In the genomic region with DNA sequence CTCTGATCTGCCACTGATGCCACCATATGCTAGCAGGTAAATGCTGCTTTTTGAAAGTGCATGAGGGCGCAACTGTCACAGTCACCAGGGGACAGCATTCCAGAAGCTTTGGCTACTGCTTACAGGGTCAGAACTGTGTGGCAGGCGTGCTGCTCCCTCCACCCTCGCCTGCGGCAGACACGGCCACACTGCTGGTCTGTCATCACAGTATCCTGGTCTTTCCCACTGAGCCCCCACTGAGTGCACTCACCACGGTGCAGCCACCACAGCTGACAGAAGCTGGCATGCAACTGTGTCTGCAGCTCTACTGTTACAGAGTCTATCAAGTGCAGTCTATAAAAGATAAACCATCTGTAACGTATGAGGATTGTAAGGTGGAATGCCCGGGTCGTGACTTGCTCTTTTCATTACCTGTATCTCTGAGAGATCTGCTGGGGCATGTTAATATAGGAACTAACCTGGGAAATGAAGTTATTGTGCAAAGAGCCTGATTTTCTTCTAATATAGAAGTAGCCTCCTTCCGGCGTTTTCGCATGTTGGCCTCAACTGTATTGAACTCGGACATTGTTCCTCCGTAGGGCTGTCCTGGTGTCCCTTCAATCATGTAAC, we compare ENCODE assay signal across 30 cellular contexts.
"Had no signal": no experiment of that assay in that cellular context is flagged by ENCODE, and none has a peak within 500 bp of the region (broad histone marks: within the 10 kb centered on the region; RNA-seq: fewer than 3 reads in every experiment).

No MANE protein-coding gene starts in this region.

- H3K9me3 ChIP-seq: breast epithelium, esophagus squamous epithelium, lower lobe of right lung, mucosa of descending colon, stomach, tibial artery had no signal

- DNase-seq: activated CD4-positive, alpha-beta memory T cell treated with anti-CD3 and anti-CD28 coated beads for 36 hours; activated CD4-positive, alpha-beta T cell treated with anti-CD3 and anti-CD28 coated beads, Interleukin-2, amount 10 ng/mL, durations not matched to agents 24 days and 14 days; activated CD8-positive, alpha-beta memory T cell treated with anti-CD3 and anti-CD28 coated beads, Interleukin-2, amount 50 U/mL, for 4 hours; activated naive CD8-positive, alpha-beta T cell treated with anti-CD3 and anti-CD28 coated beads, Interleukin-2, amount 50 U/mL, for 24 hours; activated T-cell treated with anti-CD3 and anti-CD28 coated beads, Interleukin-2, amount 50 U/mL, for 1 hour; amygdala; dermis blood vessel endothelial cell; effector CD4-positive, alpha-beta T cell; esophagus squamous epithelium; islet precursor cell; lower lobe of right lung; mesendoderm; mucosa of descending colon; stimulated activated CD4-positive, alpha-beta T cell treated with anti-CD3 and anti-CD28 coated beads, Interleukin-1b, Interleukin-23, amount 100 ng/mL, for 48 hours; stimulated activated CD4-positive, alpha-beta T cell treated with anti-CD3 and anti-CD28 coated beads, Interleukin-4, amount 100 ng/mL, for 4 hours; stimulated activated CD8-positive, alpha-beta memory T cell treated with anti-CD3 and anti-CD28 coated beads, Interleukin-4, amount 100 ng/mL, for 48 hours; stimulated activated naive B cell treated with anti-CD40 and anti-IgM and Interleukin-4, amounts not matched to agents 10 μg/mL and 1 μg/mL and 100 μg/mL, for 72 hours; stomach; SW 1271; T-helper 17 cell; T1000; tibial artery; WERI-Rb-1 had no signal

- H3K27ac ChIP-seq: breast epithelium, esophagus squamous epithelium, hepatocyte, lower lobe of right lung, stomach, tibial artery, WERI-Rb-1 had no signal

- H3K4me3 ChIP-seq: breast epithelium, esophagus squamous epithelium, hepatocyte, lower lobe of right lung, mucosa of descending colon, smooth muscle cell, stomach, tibial artery had no signal

- H3K4me1 ChIP-seq: breast epithelium, lower lobe of right lung, tibial artery had no signal

- ATAC-seq: activated CD4-positive, CD25-positive, alpha-beta regulatory T cell treated with anti-CD3 and anti-CD28 coated beads, Interleukin-2, amount 50 U/mL, for 24 hours; activated naive CD8-positive, alpha-beta T cell treated with anti-CD3 and anti-CD28 coated beads, Interleukin-2, amount 50 U/mL, for 24 hours; lower lobe of right lung; mucosa of descending colon; natural killer cell treated with Interleukin-12 subunit alpha and Interleukin-12 subunit beta and Interleukin-15 and Interleukin-18, amount 100 ng/mL, for 72 hours; stimulated activated naive B cell treated with anti-CD40 and anti-IgM and Interleukin-4, amounts not matched to agents 10 μg/mL and 1 μg/mL and 100 μg/mL, for 72 hours; T-helper 17 cell had no signal

- H3K36me3 ChIP-seq: breast epithelium had no signal

- H2AFZ ChIP-seq: hepatocyte had no signal

- FAIRE-seq: colon, frontal cortex had no signal

- H3K27me3 ChIP-seq: breast epithelium, esophagus squamous epithelium, hepatocyte, stomach, tibial artery had no signal

- H3K4me2 ChIP-seq: hepatocyte, smooth muscle cell had no signal
